9 cellular contexts compared by ENCODE assay signal in genomic region chr17:3794890-3795757, GRCh38. TPM values are rescaled to one million over a fixed set of nuclear protein-coding genes. Genes with fewer than 3 reads are reported as not detected.
A peak's percentile ranks its signal among the peaks of the same experiment; 100 is the strongest.
DNase-seq lines count a peak whose midpoint lies in the region; ATAC-seq, FAIRE-seq and TF ChIP-seq lines count a peak whose summit lies in the region.
"Had no signal": no experiment of that assay in that cellular context is flagged by ENCODE, and none has a peak within 500 bp of the region (broad histone marks: within the 10 kb centered on the region; RNA-seq: fewer than 3 reads in every experiment).

No MANE protein-coding gene starts in this region.

- no peak for TF ChIP-seq EP300 in A549 (IDR thresholded peaks at IDR 0.05)

- H3F3A ChIP-seq in Loucy (ENCODE audit: low read depth): peaks cover 4% of the 10 kb centered on the region; the same call in 1 of the 2 replicates

- ATAC-seq in A549 (peak; percentile 79 to 86), HG02884 (IDR thresholded peaks at IDR 0.05; ENCODE audit: unreplicated experiment) (no peak), GM18873 (IDR thresholded peaks at IDR 0.05; ENCODE audit: low FRiP score, unreplicated experiment) (no peak)

- FAIRE-seq in A549 (lab: Jason Lieb, UNC): no peak

- H3K79me2 ChIP-seq in Loucy (ENCODE audit: insufficient read depth, low read length): no peaks in the 10 kb centered on the region

- peak overlapping the region; percentile 69 to 84 for H3K27ac ChIP-seq in A549
- H3K27ac ChIP-seq in mesenchymal stem cell (ENCODE audit: low read length, poor library complexity, severe bottlenecking): peak overlapping the region; percentile 35

- H3K4me2 ChIP-seq in A549 (peak overlapping the region; percentile 34), Loucy (ENCODE audit: low read depth, low read length, poor library complexity, severe bottlenecking) (no peak overlapping the region), mesenchymal stem cell (ENCODE audit: low read length, poor library complexity, severe bottlenecking) (no peak overlapping the region)

- H3K4me3 ChIP-seq in A549 (no peak overlapping the region), Loucy (ENCODE audit: low read length, poor library complexity, severe bottlenecking) (no peak overlapping the region), mesenchymal stem cell (ENCODE audit: insufficient read depth in 1 of 2, low read depth in 1 of 2, low read length in 2 of 2) (no peak overlapping the region)

- H3K23ac ChIP-seq in mesenchymal stem cell (ENCODE audit: low read length in 2 of 2): no peak overlapping the region

- H3K36me3 ChIP-seq in Loucy (ENCODE audit: insufficient read depth, low read length) (no peaks in the 10 kb centered on the region), mesenchymal stem cell (ENCODE audit: control insufficient read depth in 1 of 2, insufficient read depth in 2 of 2, low read depth in 1 of 2, low read length in 2 of 2) (peaks cover 0 to 3% of the 10 kb centered on the region in 2 experiments)

- no peak overlapping the region for H2BK12ac ChIP-seq in mesenchymal stem cell (ENCODE audit: low read length in 2 of 2)

- no peak for TF ChIP-seq CTCF in A549 (IDR thresholded peaks at IDR 0.05)
- no peak for TF ChIP-seq CTCF in Loucy (conservative IDR thresholded peaks at IDR 0.05; ENCODE audit: low read length)

- peaks cover under 1% of the 10 kb centered on the region for H3K79me1 ChIP-seq in mesenchymal stem cell (replicated peaks; ENCODE audit: low read length, poor library complexity, severe bottlenecking)

- 46% methylated on average over 22 of the region's 22 CpGs for WGBS in A549 (ENCODE audit: missing lambda C conversion rate)
- 77% methylated on average over 21 of the region's 22 CpGs for WGBS in mesenchymal stem cell

- no peak overlapping the region for H4K91ac ChIP-seq in mesenchymal stem cell (ENCODE audit: low read length)

- DNase-seq in A549 (ENCODE audit: low read depth in 1 of 2, low spot score in 1 of 2) (peak; percentile 60 to 66), mesenchymal stem cell (peak; percentile 25), D341Med (ENCODE audit: low spot score) (no peak), SW480 (ENCODE audit: low spot score) (no peak)
- DNase-seq in activated effector memory CD4-positive, alpha-beta T cell treated with Interleukin-2 at 50 U/mL for 16 hours: peak; percentile 37
- DNase-seq: Caco-2 had no signal

- POLR2A ChIA-PET in A549 (lab: Yijun Ruan, JAX): interaction anchor here (1.2 kb wide), 1 partner anchor 71 kb away, joined by 3 read pairs; the partner anchor contains the start of gene HASPIN

- no peak overlapping the region for H2AK5ac ChIP-seq in mesenchymal stem cell (ENCODE audit: low read length, severe bottlenecking)

- H2AFZ ChIP-seq in Loucy (ENCODE audit: low read length): peak overlapping the region; percentile 67; the same call in 1 of the 2 replicates
- H2AFZ ChIP-seq in mesenchymal stem cell (ENCODE audit: low read depth, low read length): no peak overlapping the region

- H3K9me2 ChIP-seq in Loucy (replicated peaks; ENCODE audit: low read depth, low read length): no peaks in the 10 kb centered on the region

- H2BK5ac ChIP-seq in mesenchymal stem cell (ENCODE audit: low read depth, low read length, poor library complexity, severe bottlenecking): no peak overlapping the region

- H3K14ac ChIP-seq in mesenchymal stem cell (ENCODE audit: low read length in 2 of 2): no peak overlapping the region

- H3K4ac ChIP-seq in mesenchymal stem cell (ENCODE audit: low read depth in 1 of 2, low read length in 2 of 2): no peak overlapping the region

- H4K20me1 ChIP-seq in Loucy (ENCODE audit: insufficient read depth, low read length, poor library complexity, severe bottlenecking): no peaks in the 10 kb centered on the region

- no peak for TF ChIP-seq POLR2A in A549 (IDR thresholded peaks at IDR 0.05; ENCODE audit: low read length)

- H4K8ac ChIP-seq in mesenchymal stem cell (ENCODE audit: low read length): no peak overlapping the region

- H3K18ac ChIP-seq in mesenchymal stem cell (ENCODE audit: low read depth in 1 of 2, low read length in 2 of 2): no peak overlapping the region

- CTCF ChIA-PET in A549 (lab: Yijun Ruan, JAX): interaction anchor here (0.8 to 9.9 kb wide), 5 partner anchors 11 to 58 kb away, joined by 3 to 104 read pairs (median 4); no protein-coding TSS in a partner anchor

- H3K9ac ChIP-seq in Loucy (ENCODE audit: low read depth, low read length, poor library complexity, severe bottlenecking) (peak overlapping the region; percentile 44), mesenchymal stem cell (ENCODE audit: low read length) (no peak overlapping the region)

- H3K4me1 ChIP-seq in A549 (peaks cover 41% of the 10 kb centered on the region), Loucy (ENCODE audit: insufficient read depth, low read length, poor library complexity, severe bottlenecking) (peaks cover 58% of the 10 kb centered on the region), mesenchymal stem cell (ENCODE audit: control insufficient read depth, insufficient read depth, low read depth, low read length) (peaks cover 31% of the 10 kb centered on the region)
- H3K4me1 ChIP-seq: Caco-2 had no signal

- no peak overlapping the region for H2BK15ac ChIP-seq in mesenchymal stem cell (ENCODE audit: low read depth, poor library complexity, severe bottlenecking)

- no peaks in the 10 kb centered on the region for H3K9me3 ChIP-seq in A549
- H3K9me3 ChIP-seq in Loucy (ENCODE audit: insufficient read depth, low read depth, low read length): no peaks in the 10 kb centered on the region
- no peaks in the 10 kb centered on the region for H3K9me3 ChIP-seq in mesenchymal stem cell (ENCODE audit: control insufficient read depth, low read length)
- H3K9me3 ChIP-seq: Caco-2 had no signal

- TF ChIP-seq RAD21 in A549 (conservative IDR thresholded peaks at IDR 0.05 in 1 of 2, IDR thresholded peaks at IDR 0.05 in 1 of 2): no peak

- H3K27me3 ChIP-seq in Loucy (ENCODE audit: insufficient read depth, low read length, poor library complexity, severe bottlenecking) (no peaks in the 10 kb centered on the region), mesenchymal stem cell (ENCODE audit: control insufficient read depth in 1 of 2, insufficient read depth in 1 of 2, low read length in 2 of 2) (no peaks in the 10 kb centered on the region)

- H2BK120ac ChIP-seq in mesenchymal stem cell (ENCODE audit: low read depth, low read length): no peak overlapping the region

TF ChIP-seq in A549, 52 proteins besides CTCF, POLR2A, EP300 and RAD21:
- peak in 1 of 2 experiments; percentile 13; a peak in 1 of 5 replicates for TF ChIP-seq JUN (IDR thresholded peaks at IDR 0.05)
- TF ChIP-seq FOSL2 (IDR thresholded peaks at IDR 0.05): no peak
- peak; percentile 41; the same call in 1 of the 2 replicates for TF ChIP-seq FOSL2 (CRISPR knock-in tag; IDR thresholded peaks at IDR 0.05)
- TF ChIP-seq REST (IDR thresholded peaks at IDR 0.05): no peak
- TF ChIP-seq RNF2 (IDR thresholded peaks at IDR 0.05; ENCODE audit: borderline replicate concordance, low read depth): no peak
- 0 out of 2 replicates have a peak, but pooled peaks have one; percentile 28 for TF ChIP-seq MAX (IDR thresholded peaks at IDR 0.05)

RNA-seq across cellular contexts. Expression of gene ITGAE, which starts 5.9 kb away (rescaled TPM):
- 154 and 165 TPM in 2 replicates for polyA plus RNA-seq in A549 (2011; rRNA removed)
- polyA plus RNA-seq in A549 (2012; cell fraction: cytosol; rRNA removed): 89.1 and 107 TPM in 2 replicates
- 30.4 and 35.7 TPM in 2 replicates for polyA plus RNA-seq in A549 (2012; cell fraction: nucleus; rRNA removed)
- polyA plus RNA-seq in A549 (2017; fragmentation: RNase III; extraction: RNeasy Plus Mini Kit Qiagen cat#74134 plus additional on column Dnase treatment): 151 to 158 TPM (median 156 TPM) in 3 replicates
- polyA minus RNA-seq in A549 (2011; rRNA and poly(A)+ RNA removed): 13.0 and 13.7 TPM in 2 replicates
- 70.1 TPM for polyA plus RNA-seq in mesenchymal stem cell (2013, experiment 1 of 2)
- 73.2 TPM for polyA plus RNA-seq in mesenchymal stem cell (2013, experiment 2 of 2)

RNA-seq across cellular contexts. Expression of gene NCBP3, which starts 50.9 kb away (rescaled TPM):
- polyA plus RNA-seq in A549 (2011; rRNA removed): 27.7 and 32.7 TPM in 2 replicates
- polyA plus RNA-seq in A549 (2012; cell fraction: cytosol; rRNA removed): 10.2 and 14.4 TPM in 2 replicates
- polyA plus RNA-seq in A549 (2012; cell fraction: nucleus; rRNA removed): 10.1 and 19.4 TPM in 2 replicates
- 36.2 to 37.0 TPM (median 36.6 TPM) in 3 replicates for polyA plus RNA-seq in A549 (2017; fragmentation: RNase III; extraction: RNeasy Plus Mini Kit Qiagen cat#74134 plus additional on column Dnase treatment)
- polyA minus RNA-seq in A549 (2011; rRNA and poly(A)+ RNA removed): 14.9 and 17.6 TPM in 2 replicates
- polyA plus RNA-seq in mesenchymal stem cell (2013, experiment 1 of 2): 20.3 TPM
- polyA plus RNA-seq in mesenchymal stem cell (2013, experiment 2 of 2): 19.5 TPM

Comparison
In these comparisons a context has a peak if more than half of its experiments do, and no peak if none do; other contexts are left out.
1. ATAC-seq: peak in A549 (2 of 2); none in HG02884 (single experiment) and GM18873 (single experiment).
2. DNase-seq: peak in A549 (2 of 2), activated effector memory CD4-positive, alpha-beta T cell treated with Interleukin-2 at 50 U/mL for 16 hours (single experiment) and mesenchymal stem cell (single experiment); none in D341Med (single experiment) and SW480 (single experiment).